11 cellular contexts compared by ENCODE assay signal in genomic region chr1:28354121-28354520, GRCh38. TPM values are rescaled to one million over a fixed set of nuclear protein-coding genes. Genes with fewer than 3 reads are reported as not detected.
DNase-seq lines count a peak whose midpoint lies in the region; ATAC-seq and TF ChIP-seq lines count a peak whose summit lies in the region.
"Had no signal": no experiment of that assay in that cellular context is flagged by ENCODE, and none has a peak within 500 bp of the region (broad histone marks: within the 10 kb centered on the region; RNA-seq: fewer than 3 reads in every experiment).

No MANE protein-coding gene starts in this region.

- H2AK5ac ChIP-seq in mesendoderm (ENCODE audit: low read length) = no peak overlapping the region

- no peak for TF ChIP-seq CTCF in HL-60 (IDR thresholded peaks at IDR 0.05; ENCODE audit: insufficient read depth, low read length)
- no peak for TF ChIP-seq CTCF in type B pancreatic cell (conservative IDR thresholded peaks at IDR 0.05)

- no CpG with 5 or more reads among the region's 3 CpGs for WGBS in mesendoderm (ENCODE audit: extremely low coverage, insufficient coverage, low lambda C conversion rate)

- no peaks in the 10 kb centered on the region for H3K79me2 ChIP-seq in mesendoderm (ENCODE audit: control insufficient read depth, insufficient read depth, low read length)

- no peaks in the 10 kb centered on the region for H3K27me3 Mint-ChIP-seq in type B pancreatic cell
- H3K27me3 Mint-ChIP-seq: activated CD4-positive, alpha-beta memory T cell treated with anti-CD3 and anti-CD28 coated beads for 36 hours; activated naive CD4-positive, alpha-beta T cell treated with anti-CD3 and anti-CD28 coated beads, Interleukin-2, amount 50 U/mL, for 24 hours had no signal

- no peak overlapping the region for H3K4me2 ChIP-seq in mesendoderm (ENCODE audit: low read length)

- no peak overlapping the region for H4K5ac ChIP-seq in mesendoderm (ENCODE audit: low read length)

- DNase-seq in HL-60 (ENCODE audit: low read depth in 1 of 2, low spot score in 1 of 2) (no peak), adipocyte (ENCODE audit: low read depth) (peak; percentile 53), iris pigment epithelial cell (ENCODE audit: low read depth) (peak; percentile 77), type B pancreatic cell (ENCODE audit: extremely low spot score, unreplicated experiment) (no peak), mesendoderm (no peak), NCI-H774 (lab: John Stamatoyannopoulos, UW) (no peak)
- DNase-seq in activated naive CD4-positive, alpha-beta T cell treated with anti-CD3 and anti-CD28 coated beads, Interleukin-2, amount 50 U/mL, for 72 hours (ENCODE audit: low spot score in 2 of 2) = no peak
- DNase-seq: activated CD4-positive, alpha-beta memory T cell treated with anti-CD3 and anti-CD28 coated beads for 36 hours; NCI-H1105 treated with DMSO at 0.1 percent for 48 hours; NCI-H69 had no signal

- no peak overlapping the region for H2BK120ac ChIP-seq in mesendoderm (ENCODE audit: low read depth, low read length)

- H3K4ac ChIP-seq in mesendoderm (ENCODE audit: low read depth, low read length) = no peak overlapping the region

- H3K9me3 ChIP-seq in adipocyte (ENCODE audit: control insufficient read depth, low read length) = no peaks in the 10 kb centered on the region

- no peak overlapping the region for H4K8ac ChIP-seq in mesendoderm (ENCODE audit: low read depth, low read length)

- no peaks in the 10 kb centered on the region for H3K36me3 Mint-ChIP-seq in type B pancreatic cell
- no peaks in the 10 kb centered on the region for H3K36me3 Mint-ChIP-seq in activated naive CD4-positive, alpha-beta T cell treated with anti-CD3 and anti-CD28 coated beads, Interleukin-2, amount 50 U/mL, for 72 hours
- H3K36me3 Mint-ChIP-seq: activated CD4-positive, alpha-beta memory T cell treated with anti-CD3 and anti-CD28 coated beads for 36 hours; activated naive CD4-positive, alpha-beta T cell treated with anti-CD3 and anti-CD28 coated beads, Interleukin-2, amount 50 U/mL, for 24 hours had no signal

- H3K4me3 ChIP-seq in HL-60 (replicated peaks; ENCODE audit: insufficient read depth, low read length) (no peak overlapping the region), adipocyte (ENCODE audit: low read length) (peak overlapping the region; percentile 24), mesendoderm (ENCODE audit: low read length) (no peak overlapping the region)

- H3K79me1 ChIP-seq in mesendoderm (ENCODE audit: low read length) = no peaks in the 10 kb centered on the region

- ATAC-seq in activated naive CD4-positive, alpha-beta T cell treated with anti-CD3 and anti-CD28 coated beads, Interleukin-2, amount 50 U/mL, for 72 hours = no peak

- H3K23ac ChIP-seq in mesendoderm (ENCODE audit: low read length) = no peak overlapping the region

- H3K4me1 ChIP-seq in adipocyte (ENCODE audit: control insufficient read depth, insufficient read depth, low read length) = peaks cover 14% of the 10 kb centered on the region
- H3K4me1 ChIP-seq in mesendoderm (ENCODE audit: control insufficient read depth, low read depth, low read length) = no peaks in the 10 kb centered on the region

- H3K9ac ChIP-seq in adipocyte (ENCODE audit: low read length) (no peak overlapping the region), mesendoderm (ENCODE audit: low read length) (no peak overlapping the region)

- H3K4me1 Mint-ChIP-seq in type B pancreatic cell (ENCODE audit: unreplicated experiment) = no peaks in the 10 kb centered on the region
- H3K4me1 Mint-ChIP-seq: activated naive CD4-positive, alpha-beta T cell treated with anti-CD3 and anti-CD28 coated beads, Interleukin-2, amount 50 U/mL, for 24 hours had no signal

- H3K36me3 ChIP-seq in adipocyte (ENCODE audit: control insufficient read depth, insufficient read depth, low read length, severe bottlenecking) (no peaks in the 10 kb centered on the region), mesendoderm (ENCODE audit: control insufficient read depth, insufficient read depth, low read length) (no peaks in the 10 kb centered on the region)

- H3K18ac ChIP-seq in mesendoderm (ENCODE audit: low read length) = no peak overlapping the region

- H3K9me3 Mint-ChIP-seq in type B pancreatic cell = no peaks in the 10 kb centered on the region
- H3K9me3 Mint-ChIP-seq in activated naive CD4-positive, alpha-beta T cell treated with anti-CD3 and anti-CD28 coated beads, Interleukin-2, amount 50 U/mL, for 72 hours = no peaks in the 10 kb centered on the region
- H3K9me3 Mint-ChIP-seq: activated CD4-positive, alpha-beta memory T cell treated with anti-CD3 and anti-CD28 coated beads for 36 hours; activated naive CD4-positive, alpha-beta T cell treated with anti-CD3 and anti-CD28 coated beads, Interleukin-2, amount 50 U/mL, for 24 hours had no signal

- H3K56ac ChIP-seq in mesendoderm (ENCODE audit: low read length) = no peak overlapping the region

- H3K27ac Mint-ChIP-seq in type B pancreatic cell = peak overlapping the region; percentile 77
- H3K27ac Mint-ChIP-seq in activated naive CD4-positive, alpha-beta T cell treated with anti-CD3 and anti-CD28 coated beads, Interleukin-2, amount 50 U/mL, for 72 hours = no peak overlapping the region
- H3K27ac Mint-ChIP-seq: activated CD4-positive, alpha-beta memory T cell treated with anti-CD3 and anti-CD28 coated beads for 36 hours; activated naive CD4-positive, alpha-beta T cell treated with anti-CD3 and anti-CD28 coated beads, Interleukin-2, amount 50 U/mL, for 24 hours had no signal

- no peak overlapping the region for H2BK5ac ChIP-seq in mesendoderm (ENCODE audit: low read length)

- peak overlapping the region; percentile 18; the same call in 1 of the 2 replicates for H3K27ac ChIP-seq in HL-60 (replicated peaks)
- no peak overlapping the region for H3K27ac ChIP-seq in mesendoderm (ENCODE audit: low read depth, low read length)

- H3K4me3 Mint-ChIP-seq in type B pancreatic cell = no peak overlapping the region
- H3K4me3 Mint-ChIP-seq: activated CD4-positive, alpha-beta memory T cell treated with anti-CD3 and anti-CD28 coated beads for 36 hours; activated naive CD4-positive, alpha-beta T cell treated with anti-CD3 and anti-CD28 coated beads, Interleukin-2, amount 50 U/mL, for 24 hours had no signal

- H3K27me3 ChIP-seq in HL-60 (ENCODE audit: insufficient read depth, poor library complexity, severe bottlenecking) (no peaks in the 10 kb centered on the region), adipocyte (replicated peaks; ENCODE audit: control insufficient read depth, insufficient read depth, low read length) (no peaks in the 10 kb centered on the region), mesendoderm (ENCODE audit: insufficient read depth, low read length, poor library complexity) (no peaks in the 10 kb centered on the region)

- H2BK15ac ChIP-seq in mesendoderm (replicated peaks; ENCODE audit: low read depth) = no peak overlapping the region

RNA-seq across cellular contexts. Expression of gene PHACTR4, which starts 15.4 kb away (rescaled TPM):
- 40.3 and 50.3 TPM in 2 replicates for total RNA-seq in type B pancreatic cell (ENCODE audit: low replicate concordance)
- 31.6 TPM for polyA plus RNA-seq in mesendoderm (2013, experiment 1 of 2)
- 30.4 TPM for polyA plus RNA-seq in mesendoderm (2013, experiment 2 of 2)
- total RNA-seq in activated naive CD4-positive, alpha-beta T cell treated with anti-CD3 and anti-CD28 coated beads, Interleukin-2, amount 50 U/mL, for 72 hours = 10 to 100 TPM; 23.5 to 30.4 TPM

RNA-seq across cellular contexts. Expression of gene MED18, which starts 25.3 kb away (rescaled TPM):
- total RNA-seq in type B pancreatic cell (ENCODE audit: low replicate concordance) = 12.4 and 17.8 TPM in 2 replicates
- 6.3 TPM for polyA plus RNA-seq in mesendoderm (2013, experiment 1 of 2)
- polyA plus RNA-seq in mesendoderm (2013, experiment 2 of 2) = 6.8 TPM
- total RNA-seq in activated naive CD4-positive, alpha-beta T cell treated with anti-CD3 and anti-CD28 coated beads, Interleukin-2, amount 50 U/mL, for 72 hours = 10 to 100 TPM; 17.1 to 19.1 TPM

Comparison
In these comparisons a context has a peak if more than half of its experiments do, and no peak if none do; other contexts are left out.
1. DNase-seq: peak in adipocyte (single experiment) and iris pigment epithelial cell (single experiment); none in HL-60 (0 of 2), type B pancreatic cell (single experiment), mesendoderm (single experiment), NCI-H774 (single experiment) and activated naive CD4-positive, alpha-beta T cell treated with anti-CD3 and anti-CD28 coated beads, Interleukin-2, amount 50 U/mL, for 72 hours (0 of 2).